In genomic region chr1:228801068-228801467, GRCh38 we compare ENCODE assay signal across 19 cellular contexts.
A peak's percentile ranks its signal among the peaks of the same experiment; 100 is the strongest.
DNase-seq lines count a peak whose midpoint lies in the region; ATAC-seq and TF ChIP-seq lines count a peak whose summit lies in the region.
"Had no signal": no experiment of that assay in that cellular context is flagged by ENCODE, and none has a peak within 500 bp of the region (broad histone marks: within the 10 kb centered on the region; RNA-seq: fewer than 3 reads in every experiment).

No MANE protein-coding gene starts in this region.

- H3K36me3 Mint-ChIP-seq in activated CD8-positive, alpha-beta memory T cell treated with anti-CD3 and anti-CD28 coated beads, Interleukin-2, amount 10 ng/mL, durations not matched to agents 7 days and 5 days: peaks cover 21% of the 10 kb centered on the region
- no peaks in the 10 kb centered on the region for H3K36me3 Mint-ChIP-seq in nephron (ENCODE audit: low read depth)
- H3K36me3 Mint-ChIP-seq in CD4-positive, alpha-beta T cell (ENCODE audit: low read depth): no peaks in the 10 kb centered on the region
- H3K36me3 Mint-ChIP-seq: IgD-negative memory B cell had no signal

- H3K27ac Mint-ChIP-seq in activated CD8-positive, alpha-beta memory T cell treated with anti-CD3 and anti-CD28 coated beads, Interleukin-2, amount 10 ng/mL, durations not matched to agents 7 days and 5 days: no peak overlapping the region
- peak overlapping the region in 2 of 3 experiments; percentile 20 to 91 for H3K27ac Mint-ChIP-seq in nephron
- no peak overlapping the region for H3K27ac Mint-ChIP-seq in CD4-positive, alpha-beta T cell
- H3K27ac Mint-ChIP-seq: H9, IgD-negative memory B cell had no signal

- H3K27ac ChIP-seq in CD4-positive, alpha-beta T cell (ENCODE audit: low read depth, low read length): no peak overlapping the region
- H3K27ac ChIP-seq: C4-2B, SK-N-MC had no signal

- no peak for TF ChIP-seq CTCF in epithelial cell of esophagus (IDR thresholded peaks at IDR 0.05; ENCODE audit: insufficient read depth, low read depth, low read length, missing control alignments)
- no peak for TF ChIP-seq CTCF in nephron (IDR thresholded peaks at IDR 0.05; ENCODE audit: unreplicated experiment in 3 of 3)
- TF ChIP-seq CTCF in CD4-positive, alpha-beta T cell (IDR thresholded peaks at IDR 0.05): no peak

- CTCF ChIA-PET in activated CD8-positive, alpha-beta memory T cell treated with anti-CD3 and anti-CD28 coated beads, Interleukin-2, amount 10 ng/mL, durations not matched to agents 7 days and 5 days (lab: Charles Lee): no interaction called here
- CTCF ChIA-PET in CD4-positive, alpha-beta T cell (lab: Charles Lee): no interaction called here

- POLR2A ChIA-PET in CD4-positive, alpha-beta T cell (lab: Charles Lee): no interaction called here

- no peak overlapping the region for H3K4me3 ChIP-seq in epithelial cell of esophagus (ENCODE audit: low read length)
- H3K4me3 ChIP-seq: SK-N-MC had no signal

- H3K4me3 Mint-ChIP-seq in activated CD8-positive, alpha-beta memory T cell treated with anti-CD3 and anti-CD28 coated beads, Interleukin-2, amount 10 ng/mL, durations not matched to agents 7 days and 5 days: no peak overlapping the region
- no peak overlapping the region for H3K4me3 Mint-ChIP-seq in nephron
- no peak overlapping the region for H3K4me3 Mint-ChIP-seq in CD4-positive, alpha-beta T cell
- H3K4me3 Mint-ChIP-seq: H9, IgD-negative memory B cell had no signal

- DNase-seq in activated CD8-positive, alpha-beta memory T cell treated with anti-CD3 and anti-CD28 coated beads, Interleukin-2, amount 50 U/mL, for 48 hours: peak; percentile 20
- DNase-seq in activated CD8-positive, alpha-beta memory T cell treated with anti-CD3 and anti-CD28 coated beads, Interleukin-2, amount 10 ng/mL, durations not matched to agents 7 days and 5 days: no peak
- DNase-seq in epithelial cell of esophagus (ENCODE audit: low read depth): peak; percentile 9
- no peak for DNase-seq in CD4-positive, alpha-beta T cell
- no peak for DNase-seq in activated naive CD4-positive, alpha-beta T cell (lab: John Stamatoyannopoulos, UW)
- DNase-seq: COR-L47, H9, NCI-H1436, NCI-H2081, NCI-H446, NCI-H748 treated with DMSO at 0.1 percent for 48 hours had no signal

- no peaks in the 10 kb centered on the region for H3K9me3 Mint-ChIP-seq in activated CD8-positive, alpha-beta memory T cell treated with anti-CD3 and anti-CD28 coated beads, Interleukin-2, amount 10 ng/mL, durations not matched to agents 7 days and 5 days (ENCODE audit: low read depth)
- H3K9me3 Mint-ChIP-seq in nephron: no peaks in the 10 kb centered on the region
- peaks cover 2% of the 10 kb centered on the region for H3K9me3 Mint-ChIP-seq in CD4-positive, alpha-beta T cell
- H3K9me3 Mint-ChIP-seq: H9 had no signal

- peaks cover 51% of the 10 kb centered on the region for H3K4me1 Mint-ChIP-seq in activated CD8-positive, alpha-beta memory T cell treated with anti-CD3 and anti-CD28 coated beads, Interleukin-2, amount 10 ng/mL, durations not matched to agents 7 days and 5 days
- peaks cover 67% of the 10 kb centered on the region for H3K4me1 Mint-ChIP-seq in nephron
- H3K4me1 Mint-ChIP-seq in CD4-positive, alpha-beta T cell (ENCODE audit: low read depth): peaks cover 32% of the 10 kb centered on the region

- H3K27me3 ChIP-seq in CD4-positive, alpha-beta T cell (ENCODE audit: control insufficient read depth, insufficient read depth, low read length): no peaks in the 10 kb centered on the region

- H3K27me3 Mint-ChIP-seq in activated CD8-positive, alpha-beta memory T cell treated with anti-CD3 and anti-CD28 coated beads, Interleukin-2, amount 10 ng/mL, durations not matched to agents 7 days and 5 days: no peaks in the 10 kb centered on the region
- H3K27me3 Mint-ChIP-seq in nephron (ENCODE audit: low read depth): peaks cover 3% of the 10 kb centered on the region
- no peaks in the 10 kb centered on the region for H3K27me3 Mint-ChIP-seq in CD4-positive, alpha-beta T cell

- no peak for ATAC-seq in activated CD8-positive, alpha-beta memory T cell treated with anti-CD3 and anti-CD28 coated beads, Interleukin-2, amount 10 ng/mL, durations not matched to agents 7 days and 5 days
- ATAC-seq in GM19328 (IDR thresholded peaks at IDR 0.05; ENCODE audit: unreplicated experiment) (no peak), HG03354 (IDR thresholded peaks at IDR 0.05; ENCODE audit: poor library complexity, severe bottlenecking, unreplicated experiment) (no peak)
- no peak for ATAC-seq in CD4-positive, alpha-beta T cell (ENCODE audit: poor library complexity)
- ATAC-seq: Panc1, Right ventricle myocardium inferior had no signal

- intact Hi-C loops in CD4-positive, alpha-beta T cell (cut with DNase I, micrococcal nuclease): no loop called here

- no peaks in the 10 kb centered on the region for H3K9me3 ChIP-seq in CD4-positive, alpha-beta T cell (ENCODE audit: control insufficient read depth, low read length)

Comparison
In these comparisons a context has a peak if more than half of its experiments do, and no peak if none do; other contexts are left out.
1. DNase-seq: peak in activated CD8-positive, alpha-beta memory T cell treated with anti-CD3 and anti-CD28 coated beads, Interleukin-2, amount 50 U/mL, for 48 hours (single experiment) and epithelial cell of esophagus (single experiment); none in activated CD8-positive, alpha-beta memory T cell treated with anti-CD3 and anti-CD28 coated beads, Interleukin-2, amount 10 ng/mL, durations not matched to agents 7 days and 5 days (single experiment), CD4-positive, alpha-beta T cell (0 of 10) and activated naive CD4-positive, alpha-beta T cell (0 of 4).
2. H3K27ac Mint-ChIP-seq: peak in nephron (2 of 3); none in activated CD8-positive, alpha-beta memory T cell treated with anti-CD3 and anti-CD28 coated beads, Interleukin-2, amount 10 ng/mL, durations not matched to agents 7 days and 5 days (single experiment) and CD4-positive, alpha-beta T cell (single experiment).